ENCODE assay signal across 17 cellular contexts in genomic region chr9:136606687-136607333, GRCh38. TPM values are rescaled to one million over a fixed set of nuclear protein-coding genes. Genes with fewer than 3 reads are reported as not detected.
A peak's percentile ranks its signal among the peaks of the same experiment; 100 is the strongest.
DNase-seq lines count a peak whose midpoint lies in the region; ATAC-seq and TF ChIP-seq lines count a peak whose summit lies in the region.
"Had no signal": no experiment of that assay in that cellular context is flagged by ENCODE, and none has a peak within 500 bp of the region (broad histone marks: within the 10 kb centered on the region; RNA-seq: fewer than 3 reads in every experiment).

No MANE protein-coding gene starts in this region.

- H2BK15ac ChIP-seq in mesendoderm (replicated peaks; ENCODE audit: low read depth), result no peak overlapping the region

- H3K9me3 ChIP-seq in heart right ventricle, result no peaks in the 10 kb centered on the region
- no peaks in the 10 kb centered on the region for H3K9me3 ChIP-seq in heart left ventricle
- no peaks in the 10 kb centered on the region for H3K9me3 ChIP-seq in tibial artery
- H3K9me3 ChIP-seq: BE2C, esophagus muscularis mucosa had no signal

- H3K56ac ChIP-seq in mesendoderm (ENCODE audit: low read length), result peak overlapping the region; percentile 56

- H2BK5ac ChIP-seq in mesendoderm (ENCODE audit: low read length), result no peak overlapping the region

- H3K36me3 ChIP-seq in heart right ventricle (no peaks in the 10 kb centered on the region), heart left ventricle (no peaks in the 10 kb centered on the region), mesendoderm (ENCODE audit: control insufficient read depth, insufficient read depth, low read length) (no peaks in the 10 kb centered on the region), tibial artery (no peaks in the 10 kb centered on the region)
- H3K36me3 ChIP-seq: BE2C, esophagus muscularis mucosa, WERI-Rb-1 had no signal

- H3K27me3 ChIP-seq in heart right ventricle, result no peaks in the 10 kb centered on the region
- H3K27me3 ChIP-seq in heart left ventricle, result no peaks in the 10 kb centered on the region
- no peaks in the 10 kb centered on the region for H3K27me3 ChIP-seq in mesendoderm (ENCODE audit: insufficient read depth, low read length, poor library complexity)
- peaks cover 0 to 7% of the 10 kb centered on the region in 2 donors for H3K27me3 ChIP-seq in tibial artery
- H3K27me3 ChIP-seq: BE2C had no signal

- H3K4ac ChIP-seq in mesendoderm (ENCODE audit: low read depth, low read length), result no peak overlapping the region

- H3K27ac ChIP-seq in heart right ventricle (peak overlapping the region in 6 of 10 donors; percentile 16 to 81 (median 50)), heart left ventricle (peak overlapping the region in 5 of 12 donors; percentile 18 to 57 (median 44)), caudate nucleus (ENCODE audit: low read depth, low read length) (peak overlapping the region; percentile 36), mesendoderm (ENCODE audit: low read depth, low read length) (no peak overlapping the region), tibial artery (peak overlapping the region; percentile 16 to 58)
- H3K27ac ChIP-seq: WERI-Rb-1 had no signal

- H3K4me1 ChIP-seq in heart right ventricle, result peaks cover 6 to 47% (median 39%) of the 10 kb centered on the region in 9 donors
- peaks cover 9 to 41% (median 25%) of the 10 kb centered on the region in 12 donors for H3K4me1 ChIP-seq in heart left ventricle
- H3K4me1 ChIP-seq in mesendoderm (ENCODE audit: control insufficient read depth, low read depth, low read length), result peaks cover 3% of the 10 kb centered on the region
- peaks cover 0 to 22% (median 16%) of the 10 kb centered on the region in 4 donors for H3K4me1 ChIP-seq in tibial artery
- H3K4me1 ChIP-seq: BE2C had no signal

- no peak for TF ChIP-seq POLR2A in heart left ventricle (IDR thresholded peaks at IDR 0.05)

- no peak overlapping the region for H2BK120ac ChIP-seq in mesendoderm (ENCODE audit: low read depth, low read length)

- H3K79me2 ChIP-seq in mesendoderm (ENCODE audit: control insufficient read depth, insufficient read depth, low read length), result no peaks in the 10 kb centered on the region

- H3K79me1 ChIP-seq in mesendoderm (ENCODE audit: low read length), result no peaks in the 10 kb centered on the region

- TF ChIP-seq CTCF in heart right ventricle (IDR thresholded peaks at IDR 0.05) (no peak), heart left ventricle (IDR thresholded peaks at IDR 0.05) (no peak), tibial artery (IDR thresholded peaks at IDR 0.05) (no peak)

- no peak overlapping the region for H3K9ac ChIP-seq in mesendoderm (ENCODE audit: low read length)

- H4K5ac ChIP-seq in mesendoderm (ENCODE audit: low read length), result no peak overlapping the region

- ATAC-seq in heart right ventricle (no peak), heart left ventricle (no peak), HG02759 (IDR thresholded peaks at IDR 0.05; ENCODE audit: unreplicated experiment) (no peak)

- H3K4me2 ChIP-seq in mesendoderm (ENCODE audit: low read length), result no peak overlapping the region

- H3K23ac ChIP-seq in mesendoderm (ENCODE audit: low read length), result no peak overlapping the region

- DNase-seq in heart right ventricle (no peak), heart left ventricle (no peak), caudate nucleus (lab: John Stamatoyannopoulos, UW) (no peak), mesendoderm (no peak), tibial artery (no peak), NCI-H1105 treated with DMSO at 0.1 percent for 48 hours (lab: John Stamatoyannopoulos, UW) (no peak), NCI-H2196 (lab: John Stamatoyannopoulos, UW; ENCODE audit: unreplicated experiment) (no peak)
- DNase-seq: activated CD4-positive, alpha-beta T cell treated with anti-CD3 and anti-CD28 coated beads, Interleukin-2, amount 50 U/mL, for 48 hours; BE2C; central memory CD4-positive, alpha-beta T cell; NCI-H1048; NCI-H1930; NCI-H446 treated with DMSO at 0.1 percent for 48 hours; stimulated activated CD8-positive, alpha-beta memory T cell treated with anti-CD3 and anti-CD28 coated beads, Interleukin-4, amount 100 ng/mL, for 48 hours; WERI-Rb-1 had no signal

- WGBS in heart right ventricle, 2 donors, result 73 to 79% methylated on average over 19 of the region's 19 CpGs
- WGBS in heart left ventricle, 4 donors, result 73 to 87% (median 78%) methylated on average over 15 to 19 of the region's 19 CpGs
- no CpG with 5 or more reads among the region's 19 CpGs for WGBS in mesendoderm (ENCODE audit: extremely low coverage, insufficient coverage, low lambda C conversion rate)

- intact Hi-C loops in heart right ventricle (cut with DNase I), result loop anchor here in 2 of 10 donors (5.0 kb wide), 2 partner anchors 55 to 60 kb away; partner anchors contain the start of gene NOTCH1 (in 1 of the 2)
- intact Hi-C loops in heart left ventricle (cut with DNase I), result loop anchor here in 1 of 10 donors (5.0 kb wide), 1 partner anchor 60 kb away; the partner anchor contains the start of gene NOTCH1
- intact Hi-C loops in tibial artery (cut with DNase I; ENCODE audit: low total_unique reads), result no loop called here

- H2AK5ac ChIP-seq in mesendoderm (ENCODE audit: low read length), result no peak overlapping the region

- no peak overlapping the region for H4K8ac ChIP-seq in mesendoderm (ENCODE audit: low read depth, low read length)

- H3K4me3 ChIP-seq in heart right ventricle (no peak overlapping the region), heart left ventricle (no peak overlapping the region), mesendoderm (ENCODE audit: low read length) (no peak overlapping the region), tibial artery (no peak overlapping the region)
- H3K4me3 ChIP-seq: esophagus muscularis mucosa had no signal

- no peak overlapping the region for H3K18ac ChIP-seq in mesendoderm (ENCODE audit: low read length)

RNA-seq across cellular contexts. Expression of gene EGFL7, which starts 55.9 kb away (rescaled TPM):
- total RNA-seq in heart right ventricle, result 100 to 1,000 TPM in 5 of 10 donors, 10 to 100 TPM in 5; 68.6 to 115 (median 99.6) TPM
- polyA plus RNA-seq in heart right ventricle, result 100 to 1,000 TPM; 160 to 377 TPM
- total RNA-seq in heart left ventricle, result 100 to 1,000 TPM in 2 of 9 donors, 10 to 100 TPM in 7; 56.4 to 142 (median 94.0) TPM
- 100 to 1,000 TPM; 103 to 137 TPM for polyA plus RNA-seq in heart left ventricle
- polyA plus RNA-seq in mesendoderm (2013, experiment 1 of 2), result 14.0 TPM
- polyA plus RNA-seq in mesendoderm (2013, experiment 2 of 2), result 13.6 TPM
